ENCODE assay signal across 11 cellular contexts in the genomic region with DNA sequence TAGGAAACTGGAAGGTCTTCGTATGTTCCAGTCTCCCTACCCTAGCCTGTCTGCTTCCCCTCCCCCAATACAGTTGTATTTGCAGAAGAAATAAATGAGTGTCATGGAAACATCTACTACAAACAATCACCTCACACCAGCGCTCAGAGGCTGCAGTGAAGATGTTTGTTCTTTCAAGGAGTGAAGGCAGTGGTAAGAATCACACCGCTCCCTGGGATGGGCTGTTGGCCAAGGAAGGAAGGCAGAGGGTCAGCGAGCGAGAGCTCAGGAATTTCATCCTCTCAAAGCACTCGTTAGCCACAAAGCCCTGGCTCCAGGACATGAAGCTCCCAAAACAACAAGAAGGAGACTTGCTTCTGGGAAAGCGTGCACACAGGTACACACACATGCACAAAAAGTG. TPM values are rescaled to one million over a fixed set of nuclear protein-coding genes. Genes with fewer than 3 reads are reported as not detected.
A peak's percentile ranks its signal among the peaks of the same experiment; 100 is the strongest.
DNase-seq lines count a peak whose midpoint lies in the region; ATAC-seq and TF ChIP-seq lines count a peak whose summit lies in the region.
"Had no signal": no experiment of that assay in that cellular context is flagged by ENCODE, and none has a peak within 500 bp of the region (broad histone marks: within the 10 kb centered on the region; RNA-seq: fewer than 3 reads in every experiment).

No MANE protein-coding gene starts in this region.

- no peaks in the 10 kb centered on the region for H3K9me3 Mint-ChIP-seq in T-helper 2 cell treated with Interferon-gamma antibody and Interleukin-4, amounts not matched to agents 5 μg/mL and 100 μg/mL, for 36 hours
- peaks cover 0 to 1% of the 10 kb centered on the region in 2 donors for H3K9me3 Mint-ChIP-seq in stimulated activated naive B cell treated with anti-CD40 and anti-IgM and Interleukin-4, amounts not matched to agents 10 μg/mL and 1 μg/mL and 100 μg/mL, for 72 hours

- no peak overlapping the region for H3K27ac Mint-ChIP-seq in T-helper 2 cell treated with Interferon-gamma antibody and Interleukin-4, amounts not matched to agents 5 μg/mL and 100 μg/mL, for 36 hours
- H3K27ac Mint-ChIP-seq in stimulated activated naive B cell treated with anti-CD40 and anti-IgM and Interleukin-4, amounts not matched to agents 10 μg/mL and 1 μg/mL and 100 μg/mL, for 72 hours = no peak overlapping the region

- H3K27ac ChIP-seq in hepatocyte (no peak overlapping the region), foreskin keratinocyte (no peak overlapping the region)

- peaks cover 9% of the 10 kb centered on the region for H3K36me3 Mint-ChIP-seq in T-helper 2 cell treated with Interferon-gamma antibody and Interleukin-4, amounts not matched to agents 5 μg/mL and 100 μg/mL, for 36 hours (ENCODE audit: low read depth)
- H3K36me3 Mint-ChIP-seq in stimulated activated naive B cell treated with anti-CD40 and anti-IgM and Interleukin-4, amounts not matched to agents 10 μg/mL and 1 μg/mL and 100 μg/mL, for 72 hours = no peaks in the 10 kb centered on the region

- TF ChIP-seq CTCF in hepatocyte (IDR thresholded peaks at IDR 0.05; ENCODE audit: poor library complexity) (no peak), foreskin keratinocyte (conservative IDR thresholded peaks at IDR 0.05) (no peak)

- H3K4me1 ChIP-seq in hepatocyte (ENCODE audit: insufficient read depth) = peaks cover 3% of the 10 kb centered on the region
- no peaks in the 10 kb centered on the region for H3K4me1 ChIP-seq in foreskin keratinocyte

- peaks cover 74% of the 10 kb centered on the region for H3K27me3 ChIP-seq in hepatocyte
- H3K27me3 ChIP-seq in foreskin keratinocyte = peaks cover 48% of the 10 kb centered on the region

- no peaks in the 10 kb centered on the region for H3K36me3 ChIP-seq in hepatocyte (replicated peaks; ENCODE audit: insufficient read depth, low read depth)

- H3K27me3 Mint-ChIP-seq in T-helper 2 cell treated with Interferon-gamma antibody and Interleukin-4, amounts not matched to agents 5 μg/mL and 100 μg/mL, for 36 hours (ENCODE audit: low read depth) = peaks cover 24% of the 10 kb centered on the region
- peaks cover 50 to 75% of the 10 kb centered on the region in 2 donors for H3K27me3 Mint-ChIP-seq in stimulated activated naive B cell treated with anti-CD40 and anti-IgM and Interleukin-4, amounts not matched to agents 10 μg/mL and 1 μg/mL and 100 μg/mL, for 72 hours

- H3K79me2 ChIP-seq in hepatocyte = no peaks in the 10 kb centered on the region

- peak overlapping the region; percentile 91 for H3K4me2 ChIP-seq in hepatocyte

- H3K4me3 ChIP-seq in hepatocyte = no peak overlapping the region
- H3K4me3 ChIP-seq: K562 had no signal

- no peak overlapping the region for H2AFZ ChIP-seq in hepatocyte

- ATAC-seq in stimulated activated naive B cell treated with anti-CD40 and anti-IgM and Interleukin-4, amounts not matched to agents 10 μg/mL and 1 μg/mL and 100 μg/mL, for 72 hours (replicated peaks) = no peak
- ATAC-seq in foreskin keratinocyte = no peak
- ATAC-seq: K562 had no signal

- H3K4me3 Mint-ChIP-seq in T-helper 2 cell treated with Interferon-gamma antibody and Interleukin-4, amounts not matched to agents 5 μg/mL and 100 μg/mL, for 36 hours = peak overlapping the region; percentile 90
- H3K4me3 Mint-ChIP-seq in stimulated activated naive B cell treated with anti-CD40 and anti-IgM and Interleukin-4, amounts not matched to agents 10 μg/mL and 1 μg/mL and 100 μg/mL, for 72 hours = peak overlapping the region; percentile 75

- WGBS in hepatocyte (ENCODE audit: low lambda C conversion rate, missing lambda C conversion rate) = 65% methylated on average over 7 of the region's 7 CpGs

- no peaks in the 10 kb centered on the region for H4K20me1 ChIP-seq in hepatocyte (ENCODE audit: insufficient read depth, poor library complexity, severe bottlenecking)

- peaks cover 37% of the 10 kb centered on the region for H3K4me1 Mint-ChIP-seq in T-helper 2 cell treated with Interferon-gamma antibody and Interleukin-4, amounts not matched to agents 5 μg/mL and 100 μg/mL, for 36 hours (ENCODE audit: low read depth)
- H3K4me1 Mint-ChIP-seq in stimulated activated naive B cell treated with anti-CD40 and anti-IgM and Interleukin-4, amounts not matched to agents 10 μg/mL and 1 μg/mL and 100 μg/mL, for 72 hours = peaks cover 14 to 21% of the 10 kb centered on the region in 2 donors

- DNase-seq in T-helper 2 cell treated with Interferon-gamma antibody and Interleukin-4, amounts not matched to agents 5 μg/mL and 100 μg/mL, for 36 hours (ENCODE audit: low spot score) = no peak
- DNase-seq in T-helper 2 cell (no peak), NCI-H69 (lab: John Stamatoyannopoulos, UW) (peak; percentile 49), hepatocyte (ENCODE audit: low spot score) (no peak), NCI-H345 (lab: John Stamatoyannopoulos, UW) (no peak), GDM1 (lab: John Stamatoyannopoulos, UW) (no peak), foreskin keratinocyte (no peak)
- DNase-seq in stimulated activated naive B cell treated with anti-CD40 and anti-IgM and Interleukin-4, amounts not matched to agents 10 μg/mL and 1 μg/mL and 100 μg/mL, for 72 hours = no peak
- DNase-seq: ACHN, dermis blood vessel endothelial cell had no signal

- no peaks in the 10 kb centered on the region for H3K9me2 ChIP-seq in hepatocyte (replicated peaks; ENCODE audit: insufficient read depth)

- no peaks in the 10 kb centered on the region for H3K9me3 ChIP-seq in hepatocyte (ENCODE audit: low read depth)

RNA-seq across cellular contexts. Expression of a gene that starts 1.2 kb away (rescaled TPM):
- total RNA-seq in hepatocyte (0.30 and 0.32 TPM in 2 replicates), foreskin keratinocyte (0.35 and 1.6 TPM in 2 replicates)
- polyA plus RNA-seq in hepatocyte (0.65 and 0.91 TPM in 2 replicates), foreskin keratinocyte (0.29 and 0.73 TPM in 2 replicates)
- polyA plus RNA-seq: K562 had no signal
